In the genomic region with DNA sequence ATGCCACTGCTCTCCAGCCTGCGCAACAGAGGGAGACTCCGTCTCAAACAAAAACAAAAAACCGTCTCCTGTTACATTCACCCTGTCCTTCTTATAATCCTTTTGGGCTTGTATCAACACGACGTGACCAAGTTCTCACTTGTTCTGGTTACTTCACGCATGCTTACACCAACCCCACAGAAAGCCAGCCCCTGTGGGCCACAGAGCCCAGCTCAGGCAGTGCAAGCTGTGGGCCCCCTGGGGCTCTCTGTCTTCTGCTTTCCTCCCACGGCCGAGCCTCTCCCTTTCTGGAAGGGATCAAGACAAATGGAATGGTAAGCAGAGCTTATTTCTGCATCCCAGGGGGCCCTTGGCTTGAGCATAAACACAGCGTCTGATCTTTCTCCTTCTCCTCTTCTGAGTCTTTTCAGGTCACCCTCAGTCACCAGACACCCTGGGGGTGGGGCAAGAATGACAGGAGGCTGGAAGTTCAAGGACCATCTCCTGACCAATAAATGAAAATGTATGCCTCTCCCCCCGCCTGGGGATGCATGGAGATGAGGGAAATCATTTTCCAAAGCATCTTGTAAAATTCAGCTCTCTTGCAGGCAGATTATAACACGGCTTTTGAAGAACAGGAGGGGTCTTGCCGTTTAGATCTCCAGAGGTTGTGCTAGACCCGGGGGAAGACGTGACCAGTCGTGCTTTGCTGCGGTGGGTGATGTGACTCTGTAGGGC, we compare ENCODE assay signal across 16 cellular contexts. TPM values are rescaled to one million over a fixed set of nuclear protein-coding genes. Genes with fewer than 3 reads are reported as not detected.
DNase-seq lines count a peak whose midpoint lies in the region; ATAC-seq and TF ChIP-seq lines count a peak whose summit lies in the region.
"Had no signal": no experiment of that assay in that cellular context is flagged by ENCODE, and none has a peak within 500 bp of the region (broad histone marks: within the 10 kb centered on the region; RNA-seq: fewer than 3 reads in every experiment).

No MANE protein-coding gene starts in this region.

- WGBS in heart left ventricle, 4 donors: 26 to 41% (median 30%) methylated on average over 16 of the region's 16 CpGs

- POLR2A ChIA-PET in CD4-positive, alpha-beta T cell (lab: Charles Lee): no interaction called here

- no peak overlapping the region for H3K27ac Mint-ChIP-seq in CD4-positive, alpha-beta T cell
- no peak overlapping the region for H3K27ac Mint-ChIP-seq in activated CD8-positive, alpha-beta memory T cell treated with anti-CD3 and anti-CD28 coated beads, Interleukin-2, amount 10 ng/mL, durations not matched to agents 7 days and 5 days
- H3K27ac Mint-ChIP-seq: activated CD8-positive, alpha-beta T cell treated with anti-CD3 and anti-CD28 coated beads for 36 hours had no signal

- peaks cover 0 to 55% (median 27%) of the 10 kb centered on the region in 9 donors for H3K27me3 ChIP-seq in heart left ventricle
- no peaks in the 10 kb centered on the region for H3K27me3 ChIP-seq in right atrium auricular region
- H3K27me3 ChIP-seq in lower lobe of right lung (ENCODE audit: low read depth): peaks cover 31% of the 10 kb centered on the region
- peaks cover 22% of the 10 kb centered on the region for H3K27me3 ChIP-seq in upper lobe of right lung
- H3K27me3 ChIP-seq in CD4-positive, alpha-beta T cell (ENCODE audit: control insufficient read depth, insufficient read depth, low read length): peaks cover 18% of the 10 kb centered on the region

- H3K27me3 Mint-ChIP-seq in CD4-positive, alpha-beta T cell: peaks cover 47% of the 10 kb centered on the region
- peaks cover 20% of the 10 kb centered on the region for H3K27me3 Mint-ChIP-seq in activated CD8-positive, alpha-beta memory T cell treated with anti-CD3 and anti-CD28 coated beads, Interleukin-2, amount 10 ng/mL, durations not matched to agents 7 days and 5 days

- no peaks in the 10 kb centered on the region for H3K9me3 ChIP-seq in heart left ventricle
- H3K9me3 ChIP-seq in right atrium auricular region: no peaks in the 10 kb centered on the region
- no peaks in the 10 kb centered on the region for H3K9me3 ChIP-seq in lower lobe of right lung
- H3K9me3 ChIP-seq in upper lobe of right lung: no peaks in the 10 kb centered on the region
- H3K9me3 ChIP-seq in CD4-positive, alpha-beta T cell (ENCODE audit: control insufficient read depth, low read length): no peaks in the 10 kb centered on the region
- H3K9me3 ChIP-seq: tibial artery had no signal

- H3K36me3 Mint-ChIP-seq in CD4-positive, alpha-beta T cell (ENCODE audit: low read depth): no peaks in the 10 kb centered on the region
- no peaks in the 10 kb centered on the region for H3K36me3 Mint-ChIP-seq in activated CD8-positive, alpha-beta memory T cell treated with anti-CD3 and anti-CD28 coated beads, Interleukin-2, amount 10 ng/mL, durations not matched to agents 7 days and 5 days

- TF ChIP-seq POLR2A in heart left ventricle (IDR thresholded peaks at IDR 0.05): no peak

- H3K4me1 ChIP-seq in heart left ventricle (no peaks in the 10 kb centered on the region), right atrium auricular region (no peaks in the 10 kb centered on the region), lower lobe of right lung (no peaks in the 10 kb centered on the region), upper lobe of right lung (no peaks in the 10 kb centered on the region)
- H3K4me1 ChIP-seq: tibial artery had no signal

- DNase-seq in heart left ventricle (peak in 2 of 5 donors; percentile 37 to 60), right atrium auricular region (ENCODE audit: low spot score) (no peak), brain pericyte (ENCODE audit: low read depth, low spot score) (peak; percentile 59), lower lobe of right lung (peak; percentile 20), upper lobe of right lung (no peak), RKO (ENCODE audit: low spot score) (no peak)
- no peak for DNase-seq in CD4-positive, alpha-beta T cell
- DNase-seq in activated CD8-positive, alpha-beta memory T cell treated with anti-CD3 and anti-CD28 coated beads, Interleukin-2, amount 10 ng/mL, durations not matched to agents 7 days and 5 days: no peak
- DNase-seq: ACHN; activated CD8-positive, alpha-beta T cell treated with anti-CD3 and anti-CD28 coated beads for 36 hours; naive thymus-derived CD8-positive, alpha-beta T cell; small intestine; tibial artery had no signal

- CTCF ChIA-PET in CD4-positive, alpha-beta T cell (lab: Charles Lee): interaction anchor here (1.8 kb wide), 1 partner anchor 11 kb away, joined by 4 read pairs; no protein-coding TSS in a partner anchor
- CTCF ChIA-PET in activated CD8-positive, alpha-beta memory T cell treated with anti-CD3 and anti-CD28 coated beads, Interleukin-2, amount 10 ng/mL, durations not matched to agents 7 days and 5 days (lab: Charles Lee): interaction anchor here (0.9 to 1.8 kb wide), 3 partner anchors 11 to 171 kb away, joined by 3 to 7 read pairs (median 4); no protein-coding TSS in a partner anchor

- H3K27ac ChIP-seq in heart left ventricle: no peak overlapping the region
- no peak overlapping the region for H3K27ac ChIP-seq in right atrium auricular region
- no peak overlapping the region for H3K27ac ChIP-seq in lower lobe of right lung
- no peak overlapping the region for H3K27ac ChIP-seq in upper lobe of right lung
- H3K27ac ChIP-seq in CD4-positive, alpha-beta T cell (ENCODE audit: low read depth, low read length): no peak overlapping the region
- H3K27ac ChIP-seq: tibial artery had no signal

- ATAC-seq in heart left ventricle: peak in 3 of 4 donors; percentile 29 to 47 (median 30)
- no peak for ATAC-seq in lower lobe of right lung
- no peak for ATAC-seq in upper lobe of right lung
- ATAC-seq in CD4-positive, alpha-beta T cell (ENCODE audit: poor library complexity): no peak
- ATAC-seq in activated CD8-positive, alpha-beta memory T cell treated with anti-CD3 and anti-CD28 coated beads, Interleukin-2, amount 10 ng/mL, durations not matched to agents 7 days and 5 days: no peak
- ATAC-seq: activated CD8-positive, alpha-beta T cell treated with anti-CD3 and anti-CD28 coated beads for 36 hours; naive thymus-derived CD8-positive, alpha-beta T cell had no signal

- H3K4me3 Mint-ChIP-seq in CD4-positive, alpha-beta T cell: no peak overlapping the region
- no peak overlapping the region for H3K4me3 Mint-ChIP-seq in activated CD8-positive, alpha-beta memory T cell treated with anti-CD3 and anti-CD28 coated beads, Interleukin-2, amount 10 ng/mL, durations not matched to agents 7 days and 5 days
- H3K4me3 Mint-ChIP-seq: activated CD8-positive, alpha-beta T cell treated with anti-CD3 and anti-CD28 coated beads for 36 hours; naive thymus-derived CD8-positive, alpha-beta T cell had no signal

- H3K4me1 Mint-ChIP-seq in CD4-positive, alpha-beta T cell (ENCODE audit: low read depth): no peaks in the 10 kb centered on the region
- no peaks in the 10 kb centered on the region for H3K4me1 Mint-ChIP-seq in activated CD8-positive, alpha-beta memory T cell treated with anti-CD3 and anti-CD28 coated beads, Interleukin-2, amount 10 ng/mL, durations not matched to agents 7 days and 5 days
- H3K4me1 Mint-ChIP-seq: naive thymus-derived CD8-positive, alpha-beta T cell had no signal

- no peaks in the 10 kb centered on the region for H3K36me3 ChIP-seq in heart left ventricle
- no peaks in the 10 kb centered on the region for H3K36me3 ChIP-seq in right atrium auricular region
- no peaks in the 10 kb centered on the region for H3K36me3 ChIP-seq in lower lobe of right lung
- no peaks in the 10 kb centered on the region for H3K36me3 ChIP-seq in upper lobe of right lung
- H3K36me3 ChIP-seq: tibial artery had no signal

- no peak overlapping the region for H3K4me3 ChIP-seq in heart left ventricle
- no peak overlapping the region for H3K4me3 ChIP-seq in right atrium auricular region
- H3K4me3 ChIP-seq in lower lobe of right lung: no peak overlapping the region
- H3K4me3 ChIP-seq in upper lobe of right lung: no peak overlapping the region
- H3K4me3 ChIP-seq: tibial artery had no signal

- no peak for TF ChIP-seq CTCF in heart left ventricle (IDR thresholded peaks at IDR 0.05)
- TF ChIP-seq CTCF in right atrium auricular region (IDR thresholded peaks at IDR 0.05): no peak
- TF ChIP-seq CTCF in lower lobe of right lung (IDR thresholded peaks at IDR 0.05): no peak
- no peak for TF ChIP-seq CTCF in upper lobe of right lung (IDR thresholded peaks at IDR 0.05)
- TF ChIP-seq CTCF in CD4-positive, alpha-beta T cell (IDR thresholded peaks at IDR 0.05): no peak

- intact Hi-C loops in heart left ventricle (cut with DNase I): no loop called here
- intact Hi-C loops in lower lobe of right lung (cut with DNase I): no loop called here
- intact Hi-C loops in upper lobe of right lung (cut with DNase I): no loop called here
- intact Hi-C loops in CD4-positive, alpha-beta T cell (cut with DNase I, micrococcal nuclease): no loop called here

- no peaks in the 10 kb centered on the region for H3K9me3 Mint-ChIP-seq in CD4-positive, alpha-beta T cell
- no peaks in the 10 kb centered on the region for H3K9me3 Mint-ChIP-seq in activated CD8-positive, alpha-beta memory T cell treated with anti-CD3 and anti-CD28 coated beads, Interleukin-2, amount 10 ng/mL, durations not matched to agents 7 days and 5 days (ENCODE audit: low read depth)
- H3K9me3 Mint-ChIP-seq: activated CD8-positive, alpha-beta T cell treated with anti-CD3 and anti-CD28 coated beads for 36 hours; naive thymus-derived CD8-positive, alpha-beta T cell had no signal

RNA-seq across cellular contexts. Expression of gene TRIM56, which starts 19.0 kb away (rescaled TPM):
- total RNA-seq in heart left ventricle (10 to 100 TPM in 8 of 9 donors, 1 to 10 TPM in 1; 7.9 to 37.4 (median 14.7) TPM), right atrium auricular region (10 to 100 TPM; 10.2 to 15.2 TPM), lower lobe of right lung (61.9 TPM), upper lobe of right lung (60.9 TPM)
- polyA plus RNA-seq in heart left ventricle: 10 to 100 TPM; 10.7 to 12.7 TPM
- 10 to 100 TPM; 29.9 to 31.8 TPM for total RNA-seq in CD4-positive, alpha-beta T cell
- total RNA-seq in activated CD8-positive, alpha-beta memory T cell treated with anti-CD3 and anti-CD28 coated beads, Interleukin-2, amount 10 ng/mL, durations not matched to agents 7 days and 5 days: 100 to 1,000 TPM in 1 of 2 experiments, 10 to 100 TPM in 1; 68.2 to 110 TPM

RNA-seq across cellular contexts. Expression of gene MUC17, which starts 46.4 kb away (rescaled TPM):
- total RNA-seq in heart left ventricle: not detected
- polyA plus RNA-seq in heart left ventricle: not detected
- total RNA-seq in right atrium auricular region: not detected
- not detected for total RNA-seq in lower lobe of right lung
- total RNA-seq in upper lobe of right lung: not detected
- not detected for total RNA-seq in CD4-positive, alpha-beta T cell
- not detected for total RNA-seq in activated CD8-positive, alpha-beta memory T cell treated with anti-CD3 and anti-CD28 coated beads, Interleukin-2, amount 10 ng/mL, durations not matched to agents 7 days and 5 days
- total RNA-seq: activated CD8-positive, alpha-beta T cell treated with anti-CD3 and anti-CD28 coated beads for 36 hours; fibroblast of lung; kidney epithelial cell; naive thymus-derived CD8-positive, alpha-beta T cell; RPMI7951 had no signal
- polyA plus RNA-seq: fibroblast of lung; naive thymus-derived CD8-positive, alpha-beta T cell had no signal

Comparison
In these comparisons a context has a peak if more than half of its experiments do, and no peak if none do; other contexts are left out.
1. ATAC-seq: peak in heart left ventricle (3 of 4); none in lower lobe of right lung (0 of 2), upper lobe of right lung (single experiment), CD4-positive, alpha-beta T cell (single experiment) and activated CD8-positive, alpha-beta memory T cell treated with anti-CD3 and anti-CD28 coated beads, Interleukin-2, amount 10 ng/mL, durations not matched to agents 7 days and 5 days (single experiment).
2. DNase-seq: peak in brain pericyte (single experiment) and lower lobe of right lung (single experiment); none in right atrium auricular region (single experiment), upper lobe of right lung (single experiment), CD4-positive, alpha-beta T cell (0 of 10), activated CD8-positive, alpha-beta memory T cell treated with anti-CD3 and anti-CD28 coated beads, Interleukin-2, amount 10 ng/mL, durations not matched to agents 7 days and 5 days (single experiment) and RKO (single experiment).